Comparison of ENCODE assay signal across 9 cellular contexts in the genomic region with DNA sequence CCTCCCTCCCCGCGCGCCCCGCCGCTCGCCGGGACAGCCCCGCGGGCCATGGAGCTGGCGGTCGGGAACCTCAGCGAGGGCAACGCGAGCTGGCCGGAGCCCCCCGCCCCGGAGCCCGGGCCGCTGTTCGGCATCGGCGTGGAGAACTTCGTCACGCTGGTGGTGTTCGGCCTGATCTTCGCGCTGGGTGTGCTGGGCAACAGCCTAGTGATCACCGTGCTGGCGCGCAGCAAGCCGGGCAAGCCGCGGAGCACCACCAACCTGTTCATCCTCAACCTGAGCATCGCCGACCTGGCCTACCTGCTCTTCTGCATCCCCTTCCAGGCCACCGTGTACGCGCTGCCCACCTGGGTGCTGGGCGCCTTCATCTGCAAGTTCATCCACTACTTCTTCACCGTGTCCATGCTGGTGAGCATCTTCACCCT. TPM values are rescaled to one million over a fixed set of nuclear protein-coding genes. Genes with fewer than 3 reads are reported as not detected.
DNase-seq lines count a peak whose midpoint lies in the region; ATAC-seq and TF ChIP-seq lines count a peak whose summit lies in the region.
"Had no signal": no experiment of that assay in that cellular context is flagged by ENCODE, and none has a peak within 500 bp of the region (broad histone marks: within the 10 kb centered on the region; RNA-seq: fewer than 3 reads in every experiment).

No MANE protein-coding gene starts in this region.

- H3K27ac ChIP-seq in H9 (ENCODE audit: insufficient read length, low read depth, low read length), result no peak overlapping the region
- H3K27ac ChIP-seq in endodermal cell (ENCODE audit: low read depth, low read length), result no peak overlapping the region
- no peak overlapping the region for H3K27ac ChIP-seq in parathyroid adenoma
- H3K27ac ChIP-seq: 22Rv1 had no signal

- no peak overlapping the region for H4K8ac ChIP-seq in H9 (replicated peaks; ENCODE audit: insufficient read length, low read depth, low read length)

- H2BK120ac ChIP-seq in H9 (ENCODE audit: low read depth, low read length, poor library complexity, severe bottlenecking), result no peak overlapping the region

- no peak overlapping the region for H2BK15ac ChIP-seq in H9 (ENCODE audit: low read depth, low read length)

- H3K27me3 ChIP-seq in H9 (ENCODE audit: insufficient read depth, low read length) (peaks cover 30% of the 10 kb centered on the region; the same call in 1 of the 2 replicates), endodermal cell (ENCODE audit: control insufficient read depth, insufficient read depth, low read length, poor library complexity, severe bottlenecking) (peaks cover 81% of the 10 kb centered on the region), parathyroid adenoma (ENCODE audit: control insufficient read depth, insufficient read depth, low read length) (no peaks in the 10 kb centered on the region)

- H4K5ac ChIP-seq in H9 (ENCODE audit: insufficient read length, low read depth, low read length), result no peak overlapping the region

- no peak overlapping the region for H2AFZ ChIP-seq in H9 (ENCODE audit: low read length)
- no peak overlapping the region for H2AFZ ChIP-seq in parathyroid adenoma

- no peak overlapping the region for H3K56ac ChIP-seq in H9 (ENCODE audit: insufficient read length, low read depth, low read length)

- H3K36me3 Mint-ChIP-seq in H9 (ENCODE audit: insufficient read depth in 1 of 3, low read depth in 3 of 3), result peaks cover 5 to 14% (median 6%) of the 10 kb centered on the region in 3 experiments
- H3K36me3 Mint-ChIP-seq in endodermal cell (ENCODE audit: low read depth), result no peaks in the 10 kb centered on the region

- H4K20me1 ChIP-seq in H9 (ENCODE audit: control insufficient read depth, insufficient read depth, insufficient read length), result no peaks in the 10 kb centered on the region

- H3K23ac ChIP-seq in H9 (ENCODE audit: insufficient read length, low read depth, low read length), result no peak overlapping the region

- no CpG with 5 or more reads among the region's 40 CpGs for WGBS in H9 (ENCODE audit: extremely low coverage, insufficient read length, low lambda C conversion rate)
- 0 to 1% methylated on average over 21 to 40 of the region's 40 CpGs for whole genome bisulfite sequencing in endodermal cell (ENCODE audit: insufficient coverage in 1 of 2, insufficient read length in 1 of 2), 2 experiments

- peak; percentile 45 for DNase-seq in DMS 273 (lab: John Stamatoyannopoulos, UW; ENCODE audit: unreplicated experiment)
- DNase-seq in DMS 273 treated with DMSO at 0.1 percent for 48 hours (lab: John Stamatoyannopoulos, UW), result no peak
- DNase-seq in H9, result peak; percentile 56
- peak; percentile 74 for DNase-seq in endodermal cell
- no peak for DNase-seq in NOMO-1 (lab: John Stamatoyannopoulos, UW; ENCODE audit: unreplicated experiment in 2 of 2)
- DNase-seq in foreskin melanocyte, result no peak

- TF ChIP-seq CTCF in H9 (conservative IDR thresholded peaks at IDR 0.05) (no peak), endodermal cell (conservative IDR thresholded peaks at IDR 0.05) (no peak), parathyroid adenoma (IDR thresholded peaks at IDR 0.05) (no peak)

- H3K4me1 Mint-ChIP-seq in H9, result peaks cover 27 to 32% of the 10 kb centered on the region in 2 experiments
- peaks cover 14% of the 10 kb centered on the region for H3K4me1 Mint-ChIP-seq in endodermal cell

- no peak for ATAC-seq in HG02840 (IDR thresholded peaks at IDR 0.05; ENCODE audit: low FRiP score, unreplicated experiment)

- no peak overlapping the region for H3T11ph ChIP-seq in H9 (ENCODE audit: low read length)

- no peak overlapping the region for H3K9ac ChIP-seq in H9 (ENCODE audit: extremely low read depth, insufficient read length, low read length)
- no peak overlapping the region for H3K9ac ChIP-seq in endodermal cell (ENCODE audit: extremely low read depth, low read length, poor library complexity, severe bottlenecking)
- no peak overlapping the region for H3K9ac ChIP-seq in parathyroid adenoma

- no peak overlapping the region for H2BK5ac ChIP-seq in H9 (ENCODE audit: insufficient read length, low read length)

- no peaks in the 10 kb centered on the region for H3K79me1 ChIP-seq in H9 (ENCODE audit: insufficient read depth, low read depth, low read length, poor library complexity, severe bottlenecking)

- H2AK5ac ChIP-seq in H9 (ENCODE audit: insufficient read length, low read length), result no peak overlapping the region

- H3K14ac ChIP-seq in H9 (ENCODE audit: insufficient read depth, low read length), result no peak overlapping the region

- peak overlapping the region; percentile 56 for H3K4me2 ChIP-seq in H9 (ENCODE audit: insufficient read depth, insufficient read length, low read length)
- peak overlapping the region; percentile 81 for H3K4me2 ChIP-seq in parathyroid adenoma (ENCODE audit: low read length)

- H3K9me3 ChIP-seq in H9 (ENCODE audit: control insufficient read depth, low read depth, low read length) (no peaks in the 10 kb centered on the region), endodermal cell (ENCODE audit: control insufficient read depth, low read length) (peaks cover 9% of the 10 kb centered on the region), parathyroid adenoma (ENCODE audit: control insufficient read depth, low read length) (no peaks in the 10 kb centered on the region)

- peaks cover 14% of the 10 kb centered on the region for H3K4me1 ChIP-seq in H9 (ENCODE audit: insufficient read depth, low read length)
- no peaks in the 10 kb centered on the region for H3K4me1 ChIP-seq in endodermal cell (ENCODE audit: control insufficient read depth, insufficient read depth, low read length)
- peaks cover 6% of the 10 kb centered on the region for H3K4me1 ChIP-seq in parathyroid adenoma

- H4K91ac ChIP-seq in H9 (ENCODE audit: insufficient read length, low read depth, low read length), result no peak overlapping the region

- no peak overlapping the region for H2BK12ac ChIP-seq in H9 (ENCODE audit: insufficient read length, low read depth, low read length)

- H3K79me2 ChIP-seq in H9 (ENCODE audit: insufficient read depth, low read length) (no peaks in the 10 kb centered on the region), parathyroid adenoma (no peaks in the 10 kb centered on the region)

- H3K4me3 Mint-ChIP-seq in H9 (peak overlapping the region; percentile 61 to 90), endodermal cell (peak overlapping the region; percentile 54)

- H3K9me3 Mint-ChIP-seq in H9, result peaks cover 19 to 25% of the 10 kb centered on the region in 2 experiments
- peaks cover 12% of the 10 kb centered on the region for H3K9me3 Mint-ChIP-seq in endodermal cell

- no peak overlapping the region for H3K18ac ChIP-seq in H9 (ENCODE audit: insufficient read length, low read depth, low read length)

- H3K27me3 Mint-ChIP-seq in H9 (ENCODE audit: low read depth) (peaks cover 85% of the 10 kb centered on the region), endodermal cell (ENCODE audit: insufficient read depth) (peaks cover 82% of the 10 kb centered on the region)

- H3K36me3 ChIP-seq in endodermal cell (ENCODE audit: control insufficient read depth, insufficient read depth, low read length) (no peaks in the 10 kb centered on the region), parathyroid adenoma (ENCODE audit: control insufficient read depth, insufficient read depth, low read length) (no peaks in the 10 kb centered on the region)

- H3K27ac Mint-ChIP-seq in H9 (no peak overlapping the region), endodermal cell (no peak overlapping the region)

- H3K4me3 ChIP-seq in endodermal cell (ENCODE audit: low read length) (peak overlapping the region; percentile 53), parathyroid adenoma (ENCODE audit: low read depth, low read length) (peak overlapping the region; percentile 55)

- no peak overlapping the region for H2BK20ac ChIP-seq in H9 (ENCODE audit: low read depth, low read length, poor library complexity, severe bottlenecking)

- H3K4ac ChIP-seq in H9 (ENCODE audit: low read depth, low read length), result no peak overlapping the region

- H3K23me2 ChIP-seq in H9 (ENCODE audit: insufficient read length, low read depth, low read length, poor library complexity, severe bottlenecking), result peaks cover 30% of the 10 kb centered on the region

RNA-seq across cellular contexts. Expression of gene GALR1, which starts 0.9 kb away (rescaled TPM):
- total RNA-seq in H9 (2021) (0.02 and 0.07 TPM in 2 replicates), endodermal cell (under 1 TPM in 1 of 2 donors, not detected in 1; 0.04 TPM)
- polyA plus RNA-seq in endodermal cell (2013, experiment 1 of 2), result 0.04 TPM
- polyA plus RNA-seq in endodermal cell (2013, experiment 2 of 2), result not detected

Comparison
In these comparisons a context has a peak if more than half of its experiments do, and no peak if none do; other contexts are left out.
1. DNase-seq: peak in DMS 273 (single experiment), H9 (single experiment) and endodermal cell (single experiment); none in DMS 273 treated with DMSO at 0.1 percent for 48 hours (single experiment), NOMO-1 (0 of 2) and foreskin melanocyte (single experiment).